8 cellular contexts compared by ENCODE assay signal in genomic region chr10:113108180-113108835, GRCh38.
DNase-seq lines count a peak whose midpoint lies in the region; ATAC-seq and TF ChIP-seq lines count a peak whose summit lies in the region.

No MANE protein-coding gene starts in this region.

- H2AFZ ChIP-seq in OCI-LY3 (ENCODE audit: low read depth, low read length) (no peak overlapping the region), osteoblast (ENCODE audit: low read length) (no peak overlapping the region)

- no peaks in the 10 kb centered on the region for H3K9me3 ChIP-seq in OCI-LY3 (ENCODE audit: insufficient read depth, low read length)
- no peaks in the 10 kb centered on the region for H3K9me3 ChIP-seq in osteoblast (ENCODE audit: low read depth, low read length)

- TF ChIP-seq CTCF in GM13976 (IDR thresholded peaks at IDR 0.05; ENCODE audit: borderline replicate concordance, control extremely low read depth, extremely low read depth, insufficient read depth, missing control alignments) (peak; percentile 56), OCI-LY3 (IDR thresholded peaks at IDR 0.05; ENCODE audit: low read depth, low read length) (peak; percentile 42), choroid plexus epithelial cell (conservative IDR thresholded peaks at IDR 0.05; ENCODE audit: low read depth, low read length) (peak; percentile 60), osteoblast (IDR thresholded peaks at IDR 0.05; ENCODE audit: extremely low read depth, low read depth, low read length) (peak; percentile 50)

- no peak for ATAC-seq in HG02870 (IDR thresholded peaks at IDR 0.05; ENCODE audit: unreplicated experiment)
- no peak for ATAC-seq in GM18868 (IDR thresholded peaks at IDR 0.05; ENCODE audit: unreplicated experiment)

- no peak overlapping the region for H3K9ac ChIP-seq in OCI-LY3 (ENCODE audit: low read length)

- H3K4me3 ChIP-seq in OCI-LY3 (ENCODE audit: low read length) (no peak overlapping the region), choroid plexus epithelial cell (ENCODE audit: low read depth, low read length) (no peak overlapping the region), osteoblast (ENCODE audit: insufficient read depth, low read length) (no peak overlapping the region)

- in situ Hi-C loops in GM13976 (cut with MboI; ENCODE audit: low sequenced_read_pairs, unreplicated experiment), result no loop called here

- H3K4me2 ChIP-seq in OCI-LY3 (ENCODE audit: low read length) (no peak overlapping the region), osteoblast (ENCODE audit: insufficient read depth, low read length) (no peak overlapping the region)

- H3K4me1 ChIP-seq in OCI-LY3 (ENCODE audit: low read length) (no peaks in the 10 kb centered on the region), osteoblast (ENCODE audit: insufficient read depth, low read length) (peaks cover 16% of the 10 kb centered on the region)

- H3K36me3 Mint-ChIP-seq in activated T-helper 1 cell treated with anti-CD3 and anti-CD28 coated beads, Interleukin-12 subunit alpha, Interleukin-12 subunit beta, Interleukin-2, Interleukin-4 antibody, amounts not matched to agents 30 ng/mL and 10 ng/mL and 1 ng/mL, durations not matched to agents 14 hours and 24 hours and 36 hours (ENCODE audit: low read depth), result no peaks in the 10 kb centered on the region

- H3K27ac Mint-ChIP-seq in activated T-helper 1 cell treated with anti-CD3 and anti-CD28 coated beads, Interleukin-12 subunit alpha, Interleukin-12 subunit beta, Interleukin-2, Interleukin-4 antibody, amounts not matched to agents 30 ng/mL and 10 ng/mL and 1 ng/mL, durations not matched to agents 14 hours and 24 hours and 36 hours, result no peak overlapping the region

- no peaks in the 10 kb centered on the region for H4K20me1 ChIP-seq in OCI-LY3 (ENCODE audit: insufficient read depth, low read length)
- peaks cover 7% of the 10 kb centered on the region for H4K20me1 ChIP-seq in osteoblast (ENCODE audit: insufficient read depth, low read length)

- H3K36me3 ChIP-seq in OCI-LY3 (replicated peaks; ENCODE audit: low read depth, low read length) (no peaks in the 10 kb centered on the region), osteoblast (ENCODE audit: insufficient read depth, low read length) (no peaks in the 10 kb centered on the region)

- H3K79me2 ChIP-seq in OCI-LY3 (ENCODE audit: low read length), result no peaks in the 10 kb centered on the region
- H3K79me2 ChIP-seq in osteoblast (ENCODE audit: insufficient read depth, low read length), result peaks cover 8% of the 10 kb centered on the region

- no peak overlapping the region for H3K27ac ChIP-seq in OCI-LY3 (ENCODE audit: low read length)
- no peak overlapping the region for H3K27ac ChIP-seq in osteoblast (ENCODE audit: low read depth, low read length)

- peaks cover 3% of the 10 kb centered on the region for H3K27me3 Mint-ChIP-seq in activated T-helper 1 cell treated with anti-CD3 and anti-CD28 coated beads, Interleukin-12 subunit alpha, Interleukin-12 subunit beta, Interleukin-2, Interleukin-4 antibody, amounts not matched to agents 30 ng/mL and 10 ng/mL and 1 ng/mL, durations not matched to agents 14 hours and 24 hours and 36 hours (ENCODE audit: insufficient read depth)

- intact Hi-C loops in activated T-helper 1 cell treated with anti-CD3 and anti-CD28 coated beads, Interleukin-12 subunit alpha, Interleukin-12 subunit beta, Interleukin-2, Interleukin-4 antibody, amounts not matched to agents 30 ng/mL and 10 ng/mL and 1 ng/mL, durations not matched to agents 14 hours and 24 hours and 36 hours (cut with micrococcal nuclease), result no loop called here

- DNase-seq in GM13976 (ENCODE audit: low spot score) (peak; percentile 26), choroid plexus epithelial cell (ENCODE audit: low read depth) (no peak), osteoblast (ENCODE audit: insufficient read length, low spot score, missing footprints) (no peak), SW480 (ENCODE audit: low spot score) (no peak)
- DNase-seq in activated T-helper 1 cell treated with anti-CD3 and anti-CD28 coated beads, Interleukin-12 subunit alpha, Interleukin-12 subunit beta, Interleukin-2, Interleukin-4 antibody, amounts not matched to agents 30 ng/mL and 10 ng/mL and 1 ng/mL, durations not matched to agents 14 hours and 24 hours and 36 hours (ENCODE audit: low spot score), result no peak

- no peak overlapping the region for H3K4me3 Mint-ChIP-seq in activated T-helper 1 cell treated with anti-CD3 and anti-CD28 coated beads, Interleukin-12 subunit alpha, Interleukin-12 subunit beta, Interleukin-2, Interleukin-4 antibody, amounts not matched to agents 30 ng/mL and 10 ng/mL and 1 ng/mL, durations not matched to agents 14 hours and 24 hours and 36 hours

- no peaks in the 10 kb centered on the region for H3K9me3 Mint-ChIP-seq in activated T-helper 1 cell treated with anti-CD3 and anti-CD28 coated beads, Interleukin-12 subunit alpha, Interleukin-12 subunit beta, Interleukin-2, Interleukin-4 antibody, amounts not matched to agents 30 ng/mL and 10 ng/mL and 1 ng/mL, durations not matched to agents 14 hours and 24 hours and 36 hours

- no peaks in the 10 kb centered on the region for H3K4me1 Mint-ChIP-seq in activated T-helper 1 cell treated with anti-CD3 and anti-CD28 coated beads, Interleukin-12 subunit alpha, Interleukin-12 subunit beta, Interleukin-2, Interleukin-4 antibody, amounts not matched to agents 30 ng/mL and 10 ng/mL and 1 ng/mL, durations not matched to agents 14 hours and 24 hours and 36 hours (ENCODE audit: low read depth)

- peaks cover 5% of the 10 kb centered on the region; the same call in 1 of the 2 replicates for H3K27me3 ChIP-seq in OCI-LY3 (ENCODE audit: low read depth, low read length)
- H3K27me3 ChIP-seq in osteoblast (ENCODE audit: insufficient read depth, low read length), result no peaks in the 10 kb centered on the region
